Comparison of ENCODE assay signal across 10 cellular contexts in the genomic region with DNA sequence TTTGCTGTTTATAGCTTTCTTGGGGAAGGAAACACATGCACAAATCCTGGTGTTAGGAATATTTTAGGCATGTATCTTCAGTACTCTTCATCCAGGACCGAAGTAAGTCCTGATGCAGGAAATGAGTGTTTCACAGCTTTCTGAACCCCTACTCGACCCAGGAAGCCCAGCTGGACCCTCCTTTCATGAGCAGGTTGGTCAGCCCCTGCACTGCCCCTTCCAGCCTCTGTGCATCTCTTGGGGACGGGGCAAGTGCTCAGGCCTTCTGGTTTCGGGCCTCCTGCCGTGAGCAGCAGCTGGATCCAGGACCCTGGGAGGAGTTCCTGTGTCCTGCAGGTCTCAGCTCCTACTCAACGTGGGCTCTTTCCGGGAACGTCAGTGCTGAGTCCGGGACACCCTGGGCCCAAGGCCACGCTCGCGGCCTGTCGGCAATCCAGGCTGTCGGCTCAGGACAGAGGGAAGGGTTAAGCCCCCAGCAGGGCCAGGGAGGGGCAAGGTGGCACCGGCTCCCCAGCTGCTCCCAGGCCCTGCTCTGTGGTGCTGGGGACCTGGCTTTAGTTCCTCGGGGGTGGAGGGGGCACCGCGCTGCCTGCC. TPM values are rescaled to one million over a fixed set of nuclear protein-coding genes. Genes with fewer than 3 reads are reported as not detected.
DNase-seq lines count a peak whose midpoint lies in the region; ATAC-seq and TF ChIP-seq lines count a peak whose summit lies in the region.
"Not testable (repeated sequence)": the region's sequence is repeated elsewhere in the genome, so short reads cannot be mapped to it uniquely, and the experiment has no call there.
"Had no signal": no experiment of that assay in that cellular context is flagged by ENCODE, and none has a peak within 500 bp of the region (broad histone marks: within the 10 kb centered on the region; RNA-seq: fewer than 3 reads in every experiment).

No MANE protein-coding gene starts in this region.

- peaks cover 24% of the 10 kb centered on the region for H3K4me1 Mint-ChIP-seq in activated T-helper 17 cell treated with anti-CD3 and anti-CD28 coated beads, Interleukin-2, amount 50 U/mL, for 72 hours
- peaks cover 66% of the 10 kb centered on the region for H3K4me1 Mint-ChIP-seq in mesothelial cell of epicardium

- H3K4me3 Mint-ChIP-seq in activated T-helper 17 cell treated with anti-CD3 and anti-CD28 coated beads, Interleukin-2, amount 50 U/mL, for 72 hours: peak overlapping the region; percentile 92
- peak overlapping the region; percentile 93 for H3K4me3 Mint-ChIP-seq in mesothelial cell of epicardium

- peak overlapping the region; percentile 90 for H3K27ac Mint-ChIP-seq in activated T-helper 17 cell treated with anti-CD3 and anti-CD28 coated beads, Interleukin-2, amount 50 U/mL, for 72 hours
- H3K27ac Mint-ChIP-seq in mesothelial cell of epicardium: peak overlapping the region; percentile 86

- WGBS in heart right ventricle, 2 donors: 26% methylated on average over 5 of the region's 18 CpGs

- peak; percentile 12 for ATAC-seq in Panc1
- ATAC-seq in activated T-helper 17 cell treated with anti-CD3 and anti-CD28 coated beads, Interleukin-2, amount 50 U/mL, for 72 hours (replicated peaks): not testable (repeated sequence)
- peak in 7 of 8 donors; percentile 0 to 17 (median 7) for ATAC-seq in heart right ventricle
- peak; percentile 9 for ATAC-seq in upper lobe of right lung

- H3K36me3 ChIP-seq in GM06990 (ENCODE audit: control insufficient read depth, insufficient read depth, low read length); Panc1 (ENCODE audit: control insufficient read depth, insufficient read depth, low read length); colonic mucosa; rectal smooth muscle tissue (ENCODE audit: control insufficient read depth, insufficient read depth, low read length); upper lobe of right lung: not testable (repeated sequence)
- H3K36me3 ChIP-seq in heart right ventricle: peaks cover 0 to 11% (median 0%) of the 10 kb centered on the region in 9 donors

- H3K9ac ChIP-seq in colonic mucosa (ENCODE audit: low read depth in 2 of 2, low read length in 2 of 2): peak overlapping the region in 1 of 2 donors; percentile 26
- H3K9ac ChIP-seq in rectal smooth muscle tissue (ENCODE audit: low read length): not testable (repeated sequence)

- not testable (repeated sequence) for TF ChIP-seq CTCF in GM06990 (IDR thresholded peaks at IDR 0.05; ENCODE audit: insufficient read depth, low read length, poor library complexity, severe bottlenecking); Panc1 (IDR thresholded peaks at IDR 0.05); colonic mucosa (IDR thresholded peaks at IDR 0.05); heart right ventricle (IDR thresholded peaks at IDR 0.05); mesothelial cell of epicardium (IDR thresholded peaks at IDR 0.05; ENCODE audit: unreplicated experiment); upper lobe of right lung (IDR thresholded peaks at IDR 0.05)

- H3K27me3 Mint-ChIP-seq in activated T-helper 17 cell treated with anti-CD3 and anti-CD28 coated beads, Interleukin-2, amount 50 U/mL, for 72 hours; mesothelial cell of epicardium (ENCODE audit: low read depth): not testable (repeated sequence)

- peak overlapping the region; percentile 82 for H3K27ac ChIP-seq in Panc1 (ENCODE audit: low read length)
- H3K27ac ChIP-seq in colonic mucosa: peak overlapping the region; percentile 78
- peak overlapping the region; percentile 34 to 97 (median 88) for H3K27ac ChIP-seq in heart right ventricle
- peak overlapping the region; percentile 2 for H3K27ac ChIP-seq in rectal smooth muscle tissue (ENCODE audit: low read depth, low read length)
- H3K27ac ChIP-seq in upper lobe of right lung: peak overlapping the region; percentile 89

- peaks cover 46% of the 10 kb centered on the region for H3K36me3 Mint-ChIP-seq in activated T-helper 17 cell treated with anti-CD3 and anti-CD28 coated beads, Interleukin-2, amount 50 U/mL, for 72 hours (ENCODE audit: low read depth)
- not testable (repeated sequence) for H3K36me3 Mint-ChIP-seq in mesothelial cell of epicardium

- in situ Hi-C loops in Panc1 (cut with HindIII; ENCODE audit: low pct_unique_long_range_greater_than_20kb, low sequenced_read_pairs): not testable (repeated sequence)

- DNase-seq in GM06990 (ENCODE audit: extremely low read depth, insufficient read length); Panc1 (ENCODE audit: low read depth, low spot score); colonic mucosa; mesothelial cell of epicardium (ENCODE audit: low spot score in 2 of 2, unreplicated experiment in 2 of 2); upper lobe of right lung: not testable (repeated sequence)
- peak in 1 of 2 donors; percentile 7 for DNase-seq in heart right ventricle

- POLR2A ChIA-PET in Panc1 (lab: Charles Lee): not testable (repeated sequence)

- not testable (repeated sequence) for BruUV-seq in Panc1 (replicated peaks; lab: Mats Ljungman, UMichigan)

- not testable (repeated sequence) for H3K27me3 ChIP-seq in GM06990 (replicated peaks; ENCODE audit: control insufficient read depth, insufficient read depth, low read length); Panc1 (ENCODE audit: control insufficient read depth, insufficient read depth, low read length); colonic mucosa; heart right ventricle; rectal smooth muscle tissue (ENCODE audit: control insufficient read depth, insufficient read depth, low read length); upper lobe of right lung

- not testable (repeated sequence) for H3K9me3 Mint-ChIP-seq in activated T-helper 17 cell treated with anti-CD3 and anti-CD28 coated beads, Interleukin-2, amount 50 U/mL, for 72 hours; mesothelial cell of epicardium

- CTCF ChIA-PET in Panc1 (lab: Charles Lee): interaction anchor here (0.6 kb wide), 1 partner anchor 29 kb away, joined by 3 read pairs; no protein-coding TSS in a partner anchor

- intact Hi-C loops in Panc1 (cut with micrococcal nuclease; ENCODE audit: unreplicated experiment) (loop anchor here (5.0 kb wide), 1 partner anchor 47 kb away; no protein-coding TSS in a partner anchor), colonic mucosa (cut with DNase I) (loop anchor here (5.0 kb wide), 1 partner anchor 47 kb away; no protein-coding TSS in a partner anchor), heart right ventricle (cut with DNase I) (loop anchor here in 5 of 10 donors (2.0 to 10.0 kb wide), 5 partner anchors 45 to 73 kb away; a partner anchor contains a TSS)
- intact Hi-C loops in upper lobe of right lung (cut with DNase I): not testable (repeated sequence)

- peaks cover 71% of the 10 kb centered on the region for H3K4me1 ChIP-seq in Panc1 (ENCODE audit: control insufficient read depth, insufficient read depth, low read length)
- H3K4me1 ChIP-seq in colonic mucosa; rectal smooth muscle tissue (ENCODE audit: control insufficient read depth, insufficient read depth, low read length): not testable (repeated sequence)
- H3K4me1 ChIP-seq in heart right ventricle: peaks cover 15 to 60% (median 44%) of the 10 kb centered on the region in 9 donors
- H3K4me1 ChIP-seq in upper lobe of right lung: peaks cover 39% of the 10 kb centered on the region

- peak overlapping the region; percentile 55 for H3K4me3 ChIP-seq in GM06990 (replicated peaks; ENCODE audit: low read depth, low read length)
- H3K4me3 ChIP-seq in Panc1 (ENCODE audit: low read depth in 2 of 2, low read length in 2 of 2): peak overlapping the region; percentile 20 to 49
- H3K4me3 ChIP-seq in colonic mucosa: peak overlapping the region; percentile 33
- peak overlapping the region; percentile 35 to 77 (median 62) for H3K4me3 ChIP-seq in heart right ventricle
- peak overlapping the region; percentile 65 for H3K4me3 ChIP-seq in rectal smooth muscle tissue (ENCODE audit: low read length)
- peak overlapping the region; percentile 59 for H3K4me3 ChIP-seq in upper lobe of right lung

- H3K9me3 ChIP-seq in Panc1 (ENCODE audit: control insufficient read depth, insufficient read depth, low read depth, low read length); colonic mucosa; heart right ventricle; upper lobe of right lung: not testable (repeated sequence)

RNA-seq across cellular contexts. Expression of a gene that starts 2.5 kb away (rescaled TPM):
- total RNA-seq in Panc1 (2021; ENCODE audit: unreplicated experiment): 183 TPM
- polyA plus RNA-seq in Panc1 (2012; ENCODE audit: insufficient read length): 402 TPM
- 100 to 1,000 TPM; 187 to 261 TPM for total RNA-seq in activated T-helper 17 cell treated with anti-CD3 and anti-CD28 coated beads, Interleukin-2, amount 50 U/mL, for 72 hours
- 100 to 1,000 TPM in 1 of 2 donors, 10 to 100 TPM in 1; 74.1 to 115 TPM for total RNA-seq in colonic mucosa
- total RNA-seq in heart right ventricle: 100 to 1,000 TPM in 7 of 10 donors, 10 to 100 TPM in 3; 57.2 to 333 (median 144) TPM
- polyA plus RNA-seq in heart right ventricle: 100 to 1,000 TPM; 423 to 843 TPM
- 208 to 224 TPM (median 210 TPM) in 3 replicates for total RNA-seq in mesothelial cell of epicardium
- total RNA-seq in upper lobe of right lung: 521 TPM

RNA-seq across cellular contexts. Expression of a gene that starts 3.8 kb away (rescaled TPM):
- total RNA-seq in Panc1 (2021; ENCODE audit: unreplicated experiment) (66.3 TPM), colonic mucosa (100 to 1,000 TPM in 1 of 2 donors, 10 to 100 TPM in 1; 63.3 to 101 TPM), heart right ventricle (100 to 1,000 TPM in 4 of 10 donors, 10 to 100 TPM in 6; 51.6 to 182 (median 94.9) TPM), mesothelial cell of epicardium (120 to 128 TPM (median 122 TPM) in 3 replicates), upper lobe of right lung (128 TPM)
- 206 TPM for polyA plus RNA-seq in Panc1 (2012; ENCODE audit: insufficient read length)
- 10 to 100 TPM; 95.7 to 97.1 TPM for total RNA-seq in activated T-helper 17 cell treated with anti-CD3 and anti-CD28 coated beads, Interleukin-2, amount 50 U/mL, for 72 hours
- 100 to 1,000 TPM; 235 to 427 TPM for polyA plus RNA-seq in heart right ventricle

RNA-seq across cellular contexts. Expression of a gene that starts 10.6 kb away (rescaled TPM):
- 614 TPM for total RNA-seq in Panc1 (2021; ENCODE audit: unreplicated experiment)
- polyA plus RNA-seq in Panc1 (2012; ENCODE audit: insufficient read length): 1,322 TPM
- 10 to 100 TPM in 1 of 2 donors, 1 to 10 TPM in 1; 2.7 to 26.0 TPM for total RNA-seq in activated T-helper 17 cell treated with anti-CD3 and anti-CD28 coated beads, Interleukin-2, amount 50 U/mL, for 72 hours
- 100 to 1,000 TPM; 132 to 160 TPM for total RNA-seq in colonic mucosa
- 100 to 1,000 TPM in 9 of 10 donors, 10 to 100 TPM in 1; 94.1 to 591 (median 172) TPM for total RNA-seq in heart right ventricle
- polyA plus RNA-seq in heart right ventricle: 1,000 to 10,000 TPM in 1 of 2 donors, 100 to 1,000 TPM in 1; 676 to 1,409 TPM
- 540 to 561 TPM (median 547 TPM) in 3 replicates for total RNA-seq in mesothelial cell of epicardium
- 692 TPM for total RNA-seq in upper lobe of right lung

RNA-seq across cellular contexts. Expression of a gene that starts 10.8 kb away (rescaled TPM):
- not detected for total RNA-seq in Panc1 (2021; ENCODE audit: unreplicated experiment)
- 0.30 TPM for polyA plus RNA-seq in Panc1 (2012; ENCODE audit: insufficient read length)
- total RNA-seq in activated T-helper 17 cell treated with anti-CD3 and anti-CD28 coated beads, Interleukin-2, amount 50 U/mL, for 72 hours: not detected
- not detected for total RNA-seq in colonic mucosa
- total RNA-seq in heart right ventricle: not detected
- not detected for polyA plus RNA-seq in heart right ventricle
- total RNA-seq in mesothelial cell of epicardium: not detected in 3 replicates
- not detected for total RNA-seq in upper lobe of right lung
- total RNA-seq: HT-29, NCI-H460 had no signal

RNA-seq across cellular contexts. Expression of a gene that starts 21.1 kb away (rescaled TPM):
- 115 TPM for total RNA-seq in Panc1 (2021; ENCODE audit: unreplicated experiment)
- polyA plus RNA-seq in Panc1 (2012; ENCODE audit: insufficient read length): 129 TPM
- 100 to 1,000 TPM in 1 of 2 donors, 10 to 100 TPM in 1; 31.7 to 196 TPM for total RNA-seq in activated T-helper 17 cell treated with anti-CD3 and anti-CD28 coated beads, Interleukin-2, amount 50 U/mL, for 72 hours
- total RNA-seq in colonic mucosa: 10 to 100 TPM; 10.6 to 12.9 TPM
- 10 to 100 TPM in 1 of 10 donors, 1 to 10 TPM in 9; 3.3 to 10.8 (median 5.9) TPM for total RNA-seq in heart right ventricle
- 10 to 100 TPM; 15.9 to 45.3 TPM for polyA plus RNA-seq in heart right ventricle
- 101 to 109 TPM (median 103 TPM) in 3 replicates for total RNA-seq in mesothelial cell of epicardium
- total RNA-seq in upper lobe of right lung: 105 TPM

Comparison
In these comparisons a context has a peak if more than half of its experiments do, and no peak if none do; other contexts are left out.
1. H3K27ac ChIP-seq: peak in every context shown above with its lines; median percentile 89 in upper lobe of right lung; 88 in heart right ventricle; 82 in Panc1; 78 in colonic mucosa; 2 in rectal smooth muscle tissue.